Comparison of ENCODE assay signal across 1 cellular context in the genomic region with DNA sequence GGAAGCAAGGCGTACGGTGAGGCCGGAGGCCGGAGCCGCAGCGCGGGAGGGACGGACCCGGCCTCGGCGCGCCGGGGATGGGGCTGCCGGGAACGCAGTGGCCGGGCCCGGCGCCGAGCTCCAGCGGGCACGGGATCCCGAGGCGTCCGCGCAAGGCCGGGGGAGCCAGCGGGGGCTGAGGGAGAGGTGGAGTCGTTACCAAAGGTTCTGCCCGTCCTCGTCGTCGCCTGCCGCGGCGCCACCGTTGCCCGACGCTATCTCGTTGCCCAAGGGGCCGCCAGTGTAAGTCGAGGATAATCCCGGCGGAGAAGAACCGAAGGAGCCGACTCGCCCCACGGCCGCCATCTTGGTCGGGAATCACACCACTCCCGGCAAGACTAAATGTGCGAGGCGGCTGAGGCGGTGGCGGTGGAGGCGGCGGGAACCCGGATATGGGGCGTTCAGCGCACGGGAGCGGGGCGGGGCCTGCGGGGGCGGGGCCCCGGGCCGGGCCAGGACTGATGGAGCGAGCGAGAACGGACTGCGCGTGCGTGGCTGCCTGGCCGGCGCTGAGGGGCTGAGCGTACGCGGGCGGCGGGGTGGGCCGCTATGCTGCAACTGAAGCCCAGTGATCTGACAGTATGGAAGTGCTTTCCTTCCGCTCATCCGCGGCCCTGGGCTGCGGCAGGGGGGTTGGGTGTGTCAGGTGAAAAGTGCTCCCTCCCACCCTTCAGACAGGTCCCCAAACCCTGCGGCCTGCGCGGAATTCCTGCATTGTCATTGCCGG.
TF ChIP-seq lines count a peak whose summit lies in the region.

Gene DYNC1LI1 (minus strand): TSS at position 433 of the 766 bp plus-strand sequence. CDS start 88 bp downstream, at position 345.

TF ChIP-seq in GM12878, 131 proteins besides CTCF, POLR2A, EP300 and RAD21 (continued from another document):
- TF ChIP-seq, protein P1, sequence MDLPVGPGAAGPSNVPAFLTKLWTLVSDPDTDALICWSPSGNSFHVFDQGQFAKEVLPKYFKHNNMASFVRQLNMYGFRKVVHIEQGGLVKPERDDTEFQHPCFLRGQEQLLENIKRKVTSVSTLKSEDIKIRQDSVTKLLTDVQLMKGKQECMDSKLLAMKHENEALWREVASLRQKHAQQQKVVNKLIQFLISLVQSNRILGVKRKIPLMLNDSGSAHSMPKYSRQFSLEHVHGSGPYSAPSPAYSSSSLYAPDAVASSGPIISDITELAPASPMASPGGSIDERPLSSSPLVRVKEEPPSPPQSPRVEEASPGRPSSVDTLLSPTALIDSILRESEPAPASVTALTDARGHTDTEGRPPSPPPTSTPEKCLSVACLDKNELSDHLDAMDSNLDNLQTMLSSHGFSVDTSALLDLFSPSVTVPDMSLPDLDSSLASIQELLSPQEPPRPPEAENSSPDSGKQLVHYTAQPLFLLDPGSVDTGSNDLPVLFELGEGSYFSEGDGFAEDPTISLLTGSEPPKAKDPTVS (IDR thresholded peaks at IDR 0.05; ENCODE audit: low read depth, low read length) = no peak
- peak; percentile 96 for TF ChIP-seq YY1 (IDR thresholded peaks at IDR 0.05; ENCODE audit: low read depth, low read length)
- peak; percentile 71 for TF ChIP-seq NKRF (conservative IDR thresholded peaks at IDR 0.05)
- no peak for TF ChIP-seq KLF5 (IDR thresholded peaks at IDR 0.05; ENCODE audit: partially characterized antibody)
- TF ChIP-seq MLLT1 (IDR thresholded peaks at IDR 0.05) = no peak
- no peak for TF ChIP-seq RAD51 (IDR thresholded peaks at IDR 0.05)
- TF ChIP-seq POLR2AphosphoS2 (IDR thresholded peaks at IDR 0.05; ENCODE audit: low read depth, low read length) = no peak
- peak; percentile 93 for TF ChIP-seq IKZF1 (conservative IDR thresholded peaks at IDR 0.05)
- peak; percentile 79 for TF ChIP-seq POLR2AphosphoS5 (IDR thresholded peaks at IDR 0.05; ENCODE audit: low read length)
- peak; percentile 60; the same call in 1 of the 2 replicates for TF ChIP-seq SMAD5 (IDR thresholded peaks at IDR 0.05; ENCODE audit: low read depth)
- TF ChIP-seq EED (IDR thresholded peaks at IDR 0.05; ENCODE audit: low read depth) = peak; percentile 40; the same call in 1 of the 2 replicates
- TF ChIP-seq ZNF274 (IDR thresholded peaks at IDR 0.05; ENCODE audit: insufficient read depth, insufficient read length) = no peak
- peak; percentile 54 to 70; a peak in 3 of 4 replicates for TF ChIP-seq IKZF2 (IDR thresholded peaks at IDR 0.05)
- TF ChIP-seq PKNOX1 (IDR thresholded peaks at IDR 0.05) = no peak
- TF ChIP-seq ZNF207 (IDR thresholded peaks at IDR 0.05; ENCODE audit: borderline replicate concordance) = peak; percentile 58; the same call in 1 of the 2 replicates
- TF ChIP-seq TCF12 (IDR thresholded peaks at IDR 0.05; ENCODE audit: low read depth, low read length) = no peak
- no peak for TF ChIP-seq IRF3 (IDR thresholded peaks at IDR 0.05)
- TF ChIP-seq FOXK2 (IDR thresholded peaks at IDR 0.05) = no peak
- peak; percentile 55 for TF ChIP-seq NRF1 (conservative IDR thresholded peaks at IDR 0.05; ENCODE audit: low read depth, low read length)
- TF ChIP-seq CREM (IDR thresholded peaks at IDR 0.05; ENCODE audit: low read depth) = no peak
- TF ChIP-seq STAT3 (IDR thresholded peaks at IDR 0.05; ENCODE audit: low read depth, low read length) = no peak
- TF ChIP-seq SMAD1 (IDR thresholded peaks at IDR 0.05; ENCODE audit: low read depth, partially characterized antibody) = no peak
- no peak; the same call in 1 of the 2 replicates for TF ChIP-seq RUNX3 (IDR thresholded peaks at IDR 0.05; ENCODE audit: low read length)
- no peak for TF ChIP-seq KAT2A (conservative IDR thresholded peaks at IDR 0.05; ENCODE audit: control insufficient read depth, low read depth, low read length)
- TF ChIP-seq ZNF687 (IDR thresholded peaks at IDR 0.05) = peak; percentile 54; the same call in 1 of the 2 replicates
- TF ChIP-seq DPF2 (IDR thresholded peaks at IDR 0.05) = peak; percentile 59; the same call in 1 of the 2 replicates
- TF ChIP-seq, protein P2, sequence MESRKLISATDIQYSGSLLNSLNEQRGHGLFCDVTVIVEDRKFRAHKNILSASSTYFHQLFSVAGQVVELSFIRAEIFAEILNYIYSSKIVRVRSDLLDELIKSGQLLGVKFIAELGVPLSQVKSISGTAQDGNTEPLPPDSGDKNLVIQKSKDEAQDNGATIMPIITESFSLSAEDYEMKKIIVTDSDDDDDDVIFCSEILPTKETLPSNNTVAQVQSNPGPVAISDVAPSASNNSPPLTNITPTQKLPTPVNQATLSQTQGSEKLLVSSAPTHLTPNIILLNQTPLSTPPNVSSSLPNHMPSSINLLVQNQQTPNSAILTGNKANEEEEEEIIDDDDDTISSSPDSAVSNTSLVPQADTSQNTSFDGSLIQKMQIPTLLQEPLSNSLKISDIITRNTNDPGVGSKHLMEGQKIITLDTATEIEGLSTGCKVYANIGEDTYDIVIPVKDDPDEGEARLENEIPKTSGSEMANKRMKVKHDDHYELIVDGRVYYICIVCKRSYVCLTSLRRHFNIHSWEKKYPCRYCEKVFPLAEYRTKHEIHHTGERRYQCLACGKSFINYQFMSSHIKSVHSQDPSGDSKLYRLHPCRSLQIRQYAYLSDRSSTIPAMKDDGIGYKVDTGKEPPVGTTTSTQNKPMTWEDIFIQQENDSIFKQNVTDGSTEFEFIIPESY (IDR thresholded peaks at IDR 0.05) = no peak
- peak; percentile 68; the same call in 1 of the 2 replicates for TF ChIP-seq ZNF217 (IDR thresholded peaks at IDR 0.05)
- no peak for TF ChIP-seq WRNIP1 (IDR thresholded peaks at IDR 0.05; ENCODE audit: borderline replicate concordance, low read depth, low read length)
- no peak for TF ChIP-seq RBBP5 (conservative IDR thresholded peaks at IDR 0.05)
- no peak for TF ChIP-seq SUPT20H (IDR thresholded peaks at IDR 0.05; ENCODE audit: borderline replicate concordance, control insufficient read depth, low read depth, low read length)
- TF ChIP-seq SIN3A (IDR thresholded peaks at IDR 0.05; ENCODE audit: low read depth, low read length) = peak; percentile 63; the same call in 1 of the 2 replicates
- TF ChIP-seq HCFC1 (IDR thresholded peaks at IDR 0.05; ENCODE audit: low read length) = no peak
- no peak for TF ChIP-seq USF2 (IDR thresholded peaks at IDR 0.05; ENCODE audit: borderline replicate concordance, low read depth, low read length)
- TF ChIP-seq PML (IDR thresholded peaks at IDR 0.05; ENCODE audit: low read length) = peak; percentile 51; the same call in 1 of the 2 replicates
- no peak for TF ChIP-seq TCF7 (IDR thresholded peaks at IDR 0.05; ENCODE audit: borderline replicate concordance)
- no peak for TF ChIP-seq RFX5 (IDR thresholded peaks at IDR 0.05; ENCODE audit: low read depth, low read length)
